1 cellular context compared by ENCODE assay signal in genomic region chr5:126851441-126852103, GRCh38.
TF ChIP-seq lines count a peak whose summit lies in the region.

No MANE protein-coding gene starts in this region.

TF ChIP-seq in GM12878, 131 proteins besides CTCF, POLR2A, EP300 and RAD21 (continued from another document):
- TF ChIP-seq SMAD1 (IDR thresholded peaks at IDR 0.05; ENCODE audit: low read depth, partially characterized antibody) (no peak), TARDBP (IDR thresholded peaks at IDR 0.05; ENCODE audit: borderline replicate concordance) (no peak), SUPT20H (IDR thresholded peaks at IDR 0.05; ENCODE audit: borderline replicate concordance, control insufficient read depth, low read depth, low read length) (no peak), NR2C1 (IDR thresholded peaks at IDR 0.05) (no peak), KDM1A (IDR thresholded peaks at IDR 0.05; ENCODE audit: borderline replicate concordance) (no peak), NR2F1 (conservative IDR thresholded peaks at IDR 0.05) (no peak), ASH2L (IDR thresholded peaks at IDR 0.05; ENCODE audit: borderline replicate concordance, low read depth) (no peak), JUNB (IDR thresholded peaks at IDR 0.05) (no peak)
- TF ChIP-seq, protein P1, sequence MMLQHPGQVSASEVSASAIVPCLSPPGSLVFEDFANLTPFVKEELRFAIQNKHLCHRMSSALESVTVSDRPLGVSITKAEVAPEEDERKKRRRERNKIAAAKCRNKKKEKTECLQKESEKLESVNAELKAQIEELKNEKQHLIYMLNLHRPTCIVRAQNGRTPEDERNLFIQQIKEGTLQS (IDR thresholded peaks at IDR 0.05; ENCODE audit: borderline replicate concordance, extremely low read depth, low read depth, low read length), result no peak
- TF ChIP-seq, protein P2, sequence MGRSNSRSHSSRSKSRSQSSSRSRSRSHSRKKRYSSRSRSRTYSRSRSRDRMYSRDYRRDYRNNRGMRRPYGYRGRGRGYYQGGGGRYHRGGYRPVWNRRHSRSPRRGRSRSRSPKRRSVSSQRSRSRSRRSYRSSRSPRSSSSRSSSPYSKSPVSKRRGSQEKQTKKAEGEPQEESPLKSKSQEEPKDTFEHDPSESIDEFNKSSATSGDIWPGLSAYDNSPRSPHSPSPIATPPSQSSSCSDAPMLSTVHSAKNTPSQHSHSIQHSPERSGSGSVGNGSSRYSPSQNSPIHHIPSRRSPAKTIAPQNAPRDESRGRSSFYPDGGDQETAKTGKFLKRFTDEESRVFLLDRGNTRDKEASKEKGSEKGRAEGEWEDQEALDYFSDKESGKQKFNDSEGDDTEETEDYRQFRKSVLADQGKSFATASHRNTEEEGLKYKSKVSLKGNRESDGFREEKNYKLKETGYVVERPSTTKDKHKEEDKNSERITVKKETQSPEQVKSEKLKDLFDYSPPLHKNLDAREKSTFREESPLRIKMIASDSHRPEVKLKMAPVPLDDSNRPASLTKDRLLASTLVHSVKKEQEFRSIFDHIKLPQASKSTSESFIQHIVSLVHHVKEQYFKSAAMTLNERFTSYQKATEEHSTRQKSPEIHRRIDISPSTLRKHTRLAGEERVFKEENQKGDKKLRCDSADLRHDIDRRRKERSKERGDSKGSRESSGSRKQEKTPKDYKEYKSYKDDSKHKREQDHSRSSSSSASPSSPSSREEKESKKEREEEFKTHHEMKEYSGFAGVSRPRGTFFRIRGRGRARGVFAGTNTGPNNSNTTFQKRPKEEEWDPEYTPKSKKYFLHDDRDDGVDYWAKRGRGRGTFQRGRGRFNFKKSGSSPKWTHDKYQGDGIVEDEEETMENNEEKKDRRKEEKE (IDR thresholded peaks at IDR 0.05), result no peak
